9 cellular contexts compared by ENCODE assay signal in the genomic region with DNA sequence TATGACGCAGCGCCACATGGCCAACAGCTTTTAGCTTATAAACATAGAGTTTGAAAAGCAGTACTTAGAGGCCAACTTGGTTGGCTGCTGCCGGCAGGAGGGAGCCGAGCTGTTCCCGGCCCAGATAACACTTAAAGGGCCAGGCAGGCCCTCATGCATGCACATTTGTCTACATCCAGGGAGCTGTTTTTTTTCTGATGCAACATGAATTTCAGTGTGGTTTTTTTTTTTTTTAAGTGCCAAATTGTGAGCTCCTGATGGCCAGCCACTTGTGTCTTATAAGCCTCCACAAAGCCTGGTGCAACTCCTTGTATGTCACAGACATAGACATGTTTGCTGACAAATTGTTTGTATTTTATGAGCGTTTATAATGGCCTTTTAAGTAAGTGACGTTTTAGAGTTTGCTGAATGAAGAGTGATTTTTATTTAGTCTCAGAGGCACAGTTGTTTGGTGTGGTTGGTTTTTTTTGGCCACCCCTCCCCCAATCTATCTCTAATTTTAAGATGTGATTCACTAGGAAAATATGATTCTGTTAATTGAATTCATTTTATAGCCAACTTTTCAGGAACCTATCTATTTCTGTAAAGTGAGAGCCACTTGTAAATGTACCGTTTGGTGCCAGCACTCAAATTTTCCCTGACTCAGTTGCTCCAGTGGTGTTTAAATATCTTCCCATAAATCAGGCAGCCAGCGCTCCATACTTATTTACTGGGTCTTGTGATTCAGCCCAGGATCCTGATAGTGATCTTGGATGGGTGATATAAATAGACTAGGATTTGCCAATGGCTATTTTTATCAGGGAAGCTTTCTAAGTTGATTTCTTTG.
DNase-seq lines count a peak whose midpoint lies in the region; ATAC-seq, FAIRE-seq and TF ChIP-seq lines count a peak whose summit lies in the region.
"Had no signal": no experiment of that assay in that cellular context is flagged by ENCODE, and none has a peak within 500 bp of the region (broad histone marks: within the 10 kb centered on the region; RNA-seq: fewer than 3 reads in every experiment).

No MANE protein-coding gene starts in this region.

- in situ Hi-C loops in gastrocnemius medialis (cut with MboI; ENCODE audit: low sequenced_read_pairs in 4 of 4) = loop anchor here in 1 of 4 donors (25.0 kb wide), 1 partner anchor 122 kb away; no protein-coding TSS in a partner anchor

- POLR2A ChIA-PET in A549 (lab: Yijun Ruan, JAX) = no interaction called here

- H3K4me3 Mint-ChIP-seq in activated naive CD8-positive, alpha-beta T cell treated with anti-CD3 and anti-CD28 coated beads for 36 hours = no peak overlapping the region
- H3K4me3 Mint-ChIP-seq: activated naive CD4-positive, alpha-beta T cell treated with anti-CD3 and anti-CD28 coated beads, Interleukin-2, amount 50 U/mL, for 24 hours had no signal

- intact Hi-C loops in right cardiac atrium (cut with DNase I) = no loop called here
- intact Hi-C loops in gastrocnemius medialis (cut with DNase I; ENCODE audit: low total_unique reads) = loop anchor here (2.0 to 5.0 kb wide), 2 partner anchors 42 to 133 kb away; partner anchors contain the start of gene VGLL4

- H3K9me3 ChIP-seq in A549 = no peaks in the 10 kb centered on the region
- H3K9me3 ChIP-seq in WERI-Rb-1 (ENCODE audit: severe bottlenecking) = no peaks in the 10 kb centered on the region
- no peaks in the 10 kb centered on the region for H3K9me3 ChIP-seq in right cardiac atrium (ENCODE audit: control insufficient read depth, low read length)
- H3K9me3 ChIP-seq in gastrocnemius medialis = no peaks in the 10 kb centered on the region

- no peak overlapping the region for H3K27ac Mint-ChIP-seq in activated naive CD8-positive, alpha-beta T cell treated with anti-CD3 and anti-CD28 coated beads for 36 hours

- peaks cover 20% of the 10 kb centered on the region for H3K4me1 ChIP-seq in A549
- peaks cover 19% of the 10 kb centered on the region for H3K4me1 ChIP-seq in right cardiac atrium (ENCODE audit: control insufficient read depth, insufficient read depth, low read length)
- H3K4me1 ChIP-seq in gastrocnemius medialis = peaks cover 28 to 31% of the 10 kb centered on the region in 2 donors

- DNase-seq in A549 (ENCODE audit: low read depth in 1 of 2, low spot score in 1 of 2) (peak in 1 of 2 experiments; percentile 33), HuH-7 (ENCODE audit: low spot score) (peak; percentile 89), WERI-Rb-1 (peak; percentile 38), right cardiac atrium (peak; percentile 83 to 93 (median 90)), gastrocnemius medialis (peak; percentile 32 to 59)
- no peak for DNase-seq in stimulated activated naive CD4-positive, alpha-beta T cell treated with Interleukin-2 at 50 U/mL for 16 hours (lab: John Stamatoyannopoulos, UW)
- no peak for DNase-seq in activated naive CD8-positive, alpha-beta T cell treated with anti-CD3 and anti-CD28 coated beads for 36 hours

- H3K27ac ChIP-seq in A549 (peak overlapping the region in 1 of 2 experiments; percentile 54; a peak in 2 of 6 replicates), WERI-Rb-1 (peak overlapping the region; percentile 75), right cardiac atrium (ENCODE audit: low read length) (peak overlapping the region; percentile 66), gastrocnemius medialis (peak overlapping the region; percentile 76 to 92 (median 87))

- CTCF ChIA-PET in A549 (lab: Yijun Ruan, JAX) = interaction anchor here (0.6 kb wide), 1 partner anchor 13 kb away, joined by 3 read pairs; no protein-coding TSS in a partner anchor

- WGBS in A549 (ENCODE audit: missing lambda C conversion rate) = 61% methylated on average over 9 of the region's 9 CpGs
- WGBS in right cardiac atrium = 12% methylated on average over 9 of the region's 9 CpGs

- FAIRE-seq in A549 (lab: Jason Lieb, UNC) = no peak

- H3K27me3 ChIP-seq in WERI-Rb-1 (ENCODE audit: insufficient read depth, low read depth, severe bottlenecking) (no peaks in the 10 kb centered on the region), right cardiac atrium (ENCODE audit: control insufficient read depth, insufficient read depth) (no peaks in the 10 kb centered on the region), gastrocnemius medialis (no peaks in the 10 kb centered on the region)

- no peak for TF ChIP-seq RAD21 in A549 (conservative IDR thresholded peaks at IDR 0.05 in 1 of 2, IDR thresholded peaks at IDR 0.05 in 1 of 2)

- peaks cover 15% of the 10 kb centered on the region for H3K4me1 Mint-ChIP-seq in activated naive CD8-positive, alpha-beta T cell treated with anti-CD3 and anti-CD28 coated beads for 36 hours

- TF ChIP-seq POLR2A in A549 (IDR thresholded peaks at IDR 0.05; ENCODE audit: low read length) (no peak), gastrocnemius medialis (IDR thresholded peaks at IDR 0.05) (no peak)

- peaks cover 7% of the 10 kb centered on the region for H3K36me3 Mint-ChIP-seq in activated naive CD8-positive, alpha-beta T cell treated with anti-CD3 and anti-CD28 coated beads for 36 hours

- TF ChIP-seq CTCF in A549 (IDR thresholded peaks at IDR 0.05) (no peak), WERI-Rb-1 (IDR thresholded peaks at IDR 0.05; ENCODE audit: low read depth, low read length) (no peak), gastrocnemius medialis (IDR thresholded peaks at IDR 0.05 in 4 of 5, conservative IDR thresholded peaks at IDR 0.05 in 1 of 5) (peak in 2 of 5 experiments; percentile 10 to 23)

- ATAC-seq in A549 (peak; percentile 69 to 83; a peak in 5 of 6 replicates), right cardiac atrium (peak; percentile 94 to 96), gastrocnemius medialis (peak; percentile 86 to 89), GM18870 (IDR thresholded peaks at IDR 0.05; ENCODE audit: unreplicated experiment) (no peak)

- no peaks in the 10 kb centered on the region for H3K9me3 Mint-ChIP-seq in activated naive CD8-positive, alpha-beta T cell treated with anti-CD3 and anti-CD28 coated beads for 36 hours
- H3K9me3 Mint-ChIP-seq: activated naive CD4-positive, alpha-beta T cell treated with anti-CD3 and anti-CD28 coated beads, Interleukin-2, amount 50 U/mL, for 24 hours had no signal

- no peak overlapping the region for H3K4me3 ChIP-seq in A549
- no peak overlapping the region for H3K4me3 ChIP-seq in WERI-Rb-1 (ENCODE audit: low read depth, low read length)
- peak overlapping the region; percentile 3 for H3K4me3 ChIP-seq in right cardiac atrium (ENCODE audit: low read length)
- peak overlapping the region in 2 of 4 donors; percentile 0 to 15 for H3K4me3 ChIP-seq in gastrocnemius medialis

- no peaks in the 10 kb centered on the region for H3K27me3 Mint-ChIP-seq in activated naive CD8-positive, alpha-beta T cell treated with anti-CD3 and anti-CD28 coated beads for 36 hours
- H3K27me3 Mint-ChIP-seq: activated naive CD4-positive, alpha-beta T cell treated with anti-CD3 and anti-CD28 coated beads, Interleukin-2, amount 50 U/mL, for 24 hours had no signal

- H3K36me3 ChIP-seq in WERI-Rb-1 = no peaks in the 10 kb centered on the region
- H3K36me3 ChIP-seq in gastrocnemius medialis = no peaks in the 10 kb centered on the region

- H3K4me2 ChIP-seq in A549 = peak overlapping the region; percentile 30

- no peak for TF ChIP-seq EP300 in A549 (IDR thresholded peaks at IDR 0.05)

TF ChIP-seq in A549, 52 proteins besides CTCF, POLR2A, EP300 and RAD21:
- TF ChIP-seq ZC3H11A (IDR thresholded peaks at IDR 0.05) (no peak), SMC3 (IDR thresholded peaks at IDR 0.05) (no peak), RNF2 (IDR thresholded peaks at IDR 0.05; ENCODE audit: borderline replicate concordance, low read depth) (no peak), PHF8 (IDR thresholded peaks at IDR 0.05; ENCODE audit: borderline replicate concordance, low read depth) (no peak), ESRRA (IDR thresholded peaks at IDR 0.05; ENCODE audit: borderline replicate concordance, low read length) (no peak), BHLHE40 (IDR thresholded peaks at IDR 0.05; ENCODE audit: low read depth, low read length) (no peak), HES2 (IDR thresholded peaks at IDR 0.05) (no peak), EHF (CRISPR knock-in tag; IDR thresholded peaks at IDR 0.05) (no peak), KDM5A (IDR thresholded peaks at IDR 0.05) (no peak), CBX2 (IDR thresholded peaks at IDR 0.05; ENCODE audit: borderline replicate concordance, low read depth) (no peak)
- TF ChIP-seq, protein P1, sequence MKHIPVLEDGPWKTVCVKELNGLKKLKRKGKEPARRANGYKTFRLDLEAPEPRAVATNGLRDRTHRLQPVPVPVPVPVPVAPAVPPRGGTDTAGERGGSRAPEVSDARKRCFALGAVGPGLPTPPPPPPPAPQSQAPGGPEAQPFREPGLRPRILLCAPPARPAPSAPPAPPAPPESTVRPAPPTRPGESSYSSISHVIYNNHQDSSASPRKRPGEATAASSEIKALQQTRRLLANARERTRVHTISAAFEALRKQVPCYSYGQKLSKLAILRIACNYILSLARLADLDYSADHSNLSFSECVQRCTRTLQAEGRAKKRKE (CRISPR knock-in tag; IDR thresholded peaks at IDR 0.05; ENCODE audit: low read depth) = no peak

Comparison
In these comparisons a context has a peak if more than half of its experiments do, and no peak if none do; other contexts are left out.
1. DNase-seq: peak in HuH-7 (single experiment), WERI-Rb-1 (single experiment), right cardiac atrium (3 of 3) and gastrocnemius medialis (2 of 2); none in stimulated activated naive CD4-positive, alpha-beta T cell treated with Interleukin-2 at 50 U/mL for 16 hours (single experiment) and activated naive CD8-positive, alpha-beta T cell treated with anti-CD3 and anti-CD28 coated beads for 36 hours (single experiment).